In genomic region chr2:200756618-200757321, GRCh38 we compare ENCODE assay signal across 9 cellular contexts. TPM values are rescaled to one million over a fixed set of nuclear protein-coding genes. Genes with fewer than 3 reads are reported as not detected.
DNase-seq lines count a peak whose midpoint lies in the region; ATAC-seq and TF ChIP-seq lines count a peak whose summit lies in the region.
"Had no signal": no experiment of that assay in that cellular context is flagged by ENCODE, and none has a peak within 500 bp of the region (broad histone marks: within the 10 kb centered on the region; RNA-seq: fewer than 3 reads in every experiment).

No MANE protein-coding gene starts in this region.

- no peaks in the 10 kb centered on the region for H3K9me3 Mint-ChIP-seq in activated CD4-positive, alpha-beta T cell treated with anti-CD3 and anti-CD28 coated beads, Interleukin-2, amount 10 ng/mL, durations not matched to agents 7 days and 5 days
- H3K9me3 Mint-ChIP-seq in activated T-helper 1 cell treated with anti-CD3 and anti-CD28 coated beads, Interleukin-12 subunit alpha, Interleukin-12 subunit beta, Interleukin-2, Interleukin-4 antibody, amounts not matched to agents 30 ng/mL and 10 ng/mL and 1 ng/mL, durations not matched to agents 14 hours and 24 hours and 36 hours, result no peaks in the 10 kb centered on the region

- no peak for ATAC-seq in HG03045 (IDR thresholded peaks at IDR 0.05; ENCODE audit: unreplicated experiment)

- H3K4me1 Mint-ChIP-seq in activated CD4-positive, alpha-beta T cell treated with anti-CD3 and anti-CD28 coated beads, Interleukin-2, amount 10 ng/mL, durations not matched to agents 7 days and 5 days, result no peaks in the 10 kb centered on the region
- H3K4me1 Mint-ChIP-seq in activated T-helper 1 cell treated with anti-CD3 and anti-CD28 coated beads, Interleukin-12 subunit alpha, Interleukin-12 subunit beta, Interleukin-2, Interleukin-4 antibody, amounts not matched to agents 30 ng/mL and 10 ng/mL and 1 ng/mL, durations not matched to agents 14 hours and 24 hours and 36 hours (ENCODE audit: low read depth), result no peaks in the 10 kb centered on the region

- H3K27me3 Mint-ChIP-seq in activated CD4-positive, alpha-beta T cell treated with anti-CD3 and anti-CD28 coated beads, Interleukin-2, amount 10 ng/mL, durations not matched to agents 7 days and 5 days, result peaks cover 15% of the 10 kb centered on the region
- H3K27me3 Mint-ChIP-seq in activated T-helper 1 cell treated with anti-CD3 and anti-CD28 coated beads, Interleukin-12 subunit alpha, Interleukin-12 subunit beta, Interleukin-2, Interleukin-4 antibody, amounts not matched to agents 30 ng/mL and 10 ng/mL and 1 ng/mL, durations not matched to agents 14 hours and 24 hours and 36 hours (ENCODE audit: insufficient read depth), result peaks cover 12% of the 10 kb centered on the region

- no peaks in the 10 kb centered on the region for H3K27me3 ChIP-seq in BJ (ENCODE audit: control insufficient read depth, insufficient read depth, low read length)
- H3K27me3 ChIP-seq in HAP-1 (ENCODE audit: low read depth), result peaks cover 16% of the 10 kb centered on the region

- H3K4me1 ChIP-seq in HAP-1, result no peaks in the 10 kb centered on the region

- DNase-seq in BJ (ENCODE audit: low read depth) (peak; percentile 63), HCEC 1CT (peak; percentile 82), RKO (ENCODE audit: low spot score) (peak; percentile 81), islet precursor cell (peak; percentile 94), HAP-1 (ENCODE audit: low spot score in 2 of 2) (no peak)
- no peak for DNase-seq in activated CD4-positive, alpha-beta T cell treated with anti-CD3 and anti-CD28 coated beads, Interleukin-2, amount 10 ng/mL, durations not matched to agents 7 days and 5 days
- DNase-seq in activated T-helper 1 cell treated with anti-CD3 and anti-CD28 coated beads, Interleukin-12 subunit alpha, Interleukin-12 subunit beta, Interleukin-2, Interleukin-4 antibody, amounts not matched to agents 30 ng/mL and 10 ng/mL and 1 ng/mL, durations not matched to agents 14 hours and 24 hours and 36 hours (ENCODE audit: low spot score), result no peak

- no peaks in the 10 kb centered on the region for H3K9me3 ChIP-seq in HAP-1

- H3K27ac Mint-ChIP-seq in activated CD4-positive, alpha-beta T cell treated with anti-CD3 and anti-CD28 coated beads, Interleukin-2, amount 10 ng/mL, durations not matched to agents 7 days and 5 days, result no peak overlapping the region
- H3K27ac Mint-ChIP-seq in activated T-helper 1 cell treated with anti-CD3 and anti-CD28 coated beads, Interleukin-12 subunit alpha, Interleukin-12 subunit beta, Interleukin-2, Interleukin-4 antibody, amounts not matched to agents 30 ng/mL and 10 ng/mL and 1 ng/mL, durations not matched to agents 14 hours and 24 hours and 36 hours, result no peak overlapping the region

- H3K36me3 Mint-ChIP-seq in activated CD4-positive, alpha-beta T cell treated with anti-CD3 and anti-CD28 coated beads, Interleukin-2, amount 10 ng/mL, durations not matched to agents 7 days and 5 days (ENCODE audit: low read depth), result no peaks in the 10 kb centered on the region
- H3K36me3 Mint-ChIP-seq in activated T-helper 1 cell treated with anti-CD3 and anti-CD28 coated beads, Interleukin-12 subunit alpha, Interleukin-12 subunit beta, Interleukin-2, Interleukin-4 antibody, amounts not matched to agents 30 ng/mL and 10 ng/mL and 1 ng/mL, durations not matched to agents 14 hours and 24 hours and 36 hours (ENCODE audit: low read depth), result no peaks in the 10 kb centered on the region

- H3K36me3 ChIP-seq in BJ (ENCODE audit: control insufficient read depth, insufficient read depth, low read length) (no peaks in the 10 kb centered on the region), HAP-1 (replicated peaks) (no peaks in the 10 kb centered on the region)

- POLR2A ChIA-PET in BJ (lab: Charles Lee), result no interaction called here
- POLR2A ChIA-PET in activated CD4-positive, alpha-beta T cell treated with anti-CD3 and anti-CD28 coated beads, Interleukin-2, amount 10 ng/mL, durations not matched to agents 7 days and 5 days (lab: Charles Lee), result interaction anchor here (0.6 kb wide), 1 partner anchor 35 kb away, joined by 7 read pairs; no protein-coding TSS in a partner anchor

- CTCF ChIA-PET in BJ (lab: Yijun Ruan, JAX), result interaction anchor here (0.6 to 1.6 kb wide), 7 partner anchors 10 to 345 kb away, joined by 3 to 7 read pairs (median 4); no protein-coding TSS in a partner anchor
- CTCF ChIA-PET in activated CD4-positive, alpha-beta T cell treated with anti-CD3 and anti-CD28 coated beads, Interleukin-2, amount 10 ng/mL, durations not matched to agents 7 days and 5 days (lab: Charles Lee), result interaction anchor here (1.2 to 2.7 kb wide), 3 partner anchors 8 to 87 kb away, joined by 3 to 9 read pairs (median 6); no protein-coding TSS in a partner anchor

- no peak for TF ChIP-seq CTCF in BJ (IDR thresholded peaks at IDR 0.05; ENCODE audit: insufficient read depth, low read depth, low read length)

- in situ Hi-C loops in HAP-1 (cut with MboI; ENCODE audit: low sequenced_read_pairs), result no loop called here

- H3K4me3 ChIP-seq in BJ (ENCODE audit: low read depth, low read length), result no peak overlapping the region
- no peak overlapping the region for H3K4me3 ChIP-seq in HAP-1
- H3K4me3 ChIP-seq: SK-N-MC had no signal

- intact Hi-C loops in activated T-helper 1 cell treated with anti-CD3 and anti-CD28 coated beads, Interleukin-12 subunit alpha, Interleukin-12 subunit beta, Interleukin-2, Interleukin-4 antibody, amounts not matched to agents 30 ng/mL and 10 ng/mL and 1 ng/mL, durations not matched to agents 14 hours and 24 hours and 36 hours (cut with micrococcal nuclease), result no loop called here

- H3K4me3 Mint-ChIP-seq in activated CD4-positive, alpha-beta T cell treated with anti-CD3 and anti-CD28 coated beads, Interleukin-2, amount 10 ng/mL, durations not matched to agents 7 days and 5 days, result no peak overlapping the region
- H3K4me3 Mint-ChIP-seq in activated T-helper 1 cell treated with anti-CD3 and anti-CD28 coated beads, Interleukin-12 subunit alpha, Interleukin-12 subunit beta, Interleukin-2, Interleukin-4 antibody, amounts not matched to agents 30 ng/mL and 10 ng/mL and 1 ng/mL, durations not matched to agents 14 hours and 24 hours and 36 hours, result no peak overlapping the region

RNA-seq across cellular contexts. Expression of gene BZW1, which starts 54.9 kb away (rescaled TPM):
- polyA plus RNA-seq in BJ (2011; rRNA removed), result 233 and 364 TPM in 2 replicates
- polyA minus RNA-seq in BJ (2011; rRNA and poly(A)+ RNA removed), result 212 and 258 TPM in 2 replicates
- 100 to 1,000 TPM; 201 to 214 TPM for total RNA-seq in activated CD4-positive, alpha-beta T cell treated with anti-CD3 and anti-CD28 coated beads, Interleukin-2, amount 10 ng/mL, durations not matched to agents 7 days and 5 days
- total RNA-seq in activated T-helper 1 cell treated with anti-CD3 and anti-CD28 coated beads, Interleukin-12 subunit alpha, Interleukin-12 subunit beta, Interleukin-2, Interleukin-4 antibody, amounts not matched to agents 30 ng/mL and 10 ng/mL and 1 ng/mL, durations not matched to agents 14 hours and 24 hours and 36 hours, result 446 and 447 TPM in 2 replicates

Comparison
In these comparisons a context has a peak if more than half of its experiments do, and no peak if none do; other contexts are left out.
1. DNase-seq: peak in BJ (single experiment), HCEC 1CT (single experiment), RKO (single experiment) and islet precursor cell (single experiment); none in activated CD4-positive, alpha-beta T cell treated with anti-CD3 and anti-CD28 coated beads, Interleukin-2, amount 10 ng/mL, durations not matched to agents 7 days and 5 days (single experiment), HAP-1 (0 of 2) and activated T-helper 1 cell treated with anti-CD3 and anti-CD28 coated beads, Interleukin-12 subunit alpha, Interleukin-12 subunit beta, Interleukin-2, Interleukin-4 antibody, amounts not matched to agents 30 ng/mL and 10 ng/mL and 1 ng/mL, durations not matched to agents 14 hours and 24 hours and 36 hours (single experiment).